In genomic region chr2:38827539-38828145, GRCh38 we compare ENCODE assay signal across 8 cellular contexts. TPM values are rescaled to one million over a fixed set of nuclear protein-coding genes. Genes with fewer than 3 reads are reported as not detected.
DNase-seq lines count a peak whose midpoint lies in the region; ATAC-seq, FAIRE-seq and TF ChIP-seq lines count a peak whose summit lies in the region.
"Not testable (repeated sequence)": the region's sequence is repeated elsewhere in the genome, so short reads cannot be mapped to it uniquely, and the experiment has no call there.

No MANE protein-coding gene starts in this region.

- not testable (repeated sequence) for H3K4me1 ChIP-seq in A673 (ENCODE audit: insufficient read depth, low read length, poor library complexity, severe bottlenecking); SJCRH30; GM12878 (ENCODE audit: control insufficient read depth, insufficient read depth, low read length); foreskin keratinocyte

- TF ChIP-seq POLR2A in NB4 (IDR thresholded peaks at IDR 0.05; ENCODE audit: extremely low read depth, insufficient read length); GM12878 (IDR thresholded peaks at IDR 0.05; ENCODE audit: low read depth, low read length): not testable (repeated sequence)

- not testable (repeated sequence) for H2AFZ ChIP-seq in GM12878 (ENCODE audit: control insufficient read depth, low read depth, low read length)

- peak; percentile 47 for ATAC-seq in HG02678 (IDR thresholded peaks at IDR 0.05; ENCODE audit: unreplicated experiment)
- ATAC-seq in GM12878 = not testable (repeated sequence)
- peak; percentile 74 for ATAC-seq in foreskin keratinocyte

- H3K79me2 ChIP-seq in GM12878 (ENCODE audit: control insufficient read depth, insufficient read depth, low read length) = not testable (repeated sequence)

- SMC1A ChIA-PET in GM12878 (lab: Charles Lee; ENCODE audit: uncharacterized antibody, unreplicated experiment) = interaction anchor here (1.0 to 1.4 kb wide), 2 partner anchors 8 to 14 kb away, joined by 3 read pairs; no protein-coding TSS in a partner anchor

- not testable (repeated sequence) for H3K27me3 Mint-ChIP-seq in nephron progenitor cell (ENCODE audit: low read depth, poor library complexity)

- RAD21 ChIA-PET in GM12878 (lab: Charles Lee; ENCODE audit: unreplicated experiment) = not testable (repeated sequence)

- WGBS in GM12878 (ENCODE audit: insufficient coverage, insufficient replicate concordance, low lambda C conversion rate, missing lambda C conversion rate) = 40% methylated on average over 10 of the region's 10 CpGs

- intact Hi-C loops in A673 (cut with micrococcal nuclease; ENCODE audit: unreplicated experiment) = loop anchor here (5.0 kb wide), 1 partner anchor 80 kb away; no protein-coding TSS in a partner anchor
- intact Hi-C loops in GM12878 (cut with micrococcal nuclease; ENCODE audit: unreplicated experiment) = not testable (repeated sequence)

- H3K4me3 ChIP-seq in A673 (ENCODE audit: low read depth, low read length, poor library complexity, severe bottlenecking); NB4 (ENCODE audit: low read depth, low read length); SJCRH30; GM12878: not testable (repeated sequence)

- TF ChIP-seq CTCF in A673 (conservative IDR thresholded peaks at IDR 0.05; ENCODE audit: low read depth, low read length); NB4 (IDR thresholded peaks at IDR 0.05; ENCODE audit: low read depth, low read length); GM12878 (IDR thresholded peaks at IDR 0.05 in 2 of 3, conservative IDR thresholded peaks at IDR 0.05 in 1 of 3; ENCODE audit: control insufficient read depth in 2 of 3, extremely low read depth in 1 of 3, insufficient read depth in 1 of 3, low read depth in 3 of 3, low read length in 3 of 3); foreskin keratinocyte (conservative IDR thresholded peaks at IDR 0.05); nephron progenitor cell (IDR thresholded peaks at IDR 0.05): not testable (repeated sequence)

- H3K4me2 ChIP-seq in GM12878 (ENCODE audit: control insufficient read depth, insufficient read depth) = not testable (repeated sequence)

- in situ Hi-C loops in GM12878 (cut with MboI) = not testable (repeated sequence)

- H3K27ac Mint-ChIP-seq in nephron progenitor cell = peak overlapping the region; percentile 61

- not testable (repeated sequence) for FAIRE-seq in GM12878 (lab: Jason Lieb, UNC)

- H3K9ac ChIP-seq in GM12878 (ENCODE audit: control insufficient read depth, insufficient read depth, low read length) = not testable (repeated sequence)

- peaks cover 17% of the 10 kb centered on the region for H3K36me3 ChIP-seq in A673 (ENCODE audit: insufficient read depth, low read length, poor library complexity, severe bottlenecking)
- peaks cover 47% of the 10 kb centered on the region for H3K36me3 ChIP-seq in SJCRH30
- not testable (repeated sequence) for H3K36me3 ChIP-seq in GM12878 (ENCODE audit: control insufficient read depth in 2 of 2, insufficient read depth in 2 of 2, low read length in 1 of 2)

- POLR2A ChIA-PET in A673 (lab: Charles Lee; ENCODE audit: low non-redundant PET); GM12878 (lab: Charles Lee): not testable (repeated sequence)

- DNase-seq in A673 (ENCODE audit: low spot score) (peak; percentile 77), GDM1 (lab: John Stamatoyannopoulos, UW) (peak; percentile 31), NB4 (ENCODE audit: low read depth) (peak; percentile 59), SJCRH30 (peak; percentile 8 to 20), foreskin keratinocyte (peak; percentile 61 to 84)
- DNase-seq in GM12878 (ENCODE audit: low read depth, low spot score); nephron progenitor cell: not testable (repeated sequence)

- H3K4me1 Mint-ChIP-seq in nephron progenitor cell = not testable (repeated sequence)

- not testable (repeated sequence) for H3K9me3 Mint-ChIP-seq in nephron progenitor cell

- not testable (repeated sequence) for H3K27me3 ChIP-seq in A673 (replicated peaks; ENCODE audit: insufficient read depth, low read depth, low read length, poor library complexity); SJCRH30; GM12878 (replicated peaks in 1 of 2; ENCODE audit: control insufficient read depth in 2 of 2, insufficient read depth in 2 of 2, low read length in 1 of 2); foreskin keratinocyte

- not testable (repeated sequence) for H3K9me3 ChIP-seq in A673 (ENCODE audit: low read depth, low read length, poor library complexity, severe bottlenecking); SJCRH30 (replicated peaks); GM12878 (replicated peaks; ENCODE audit: control insufficient read depth, insufficient read depth, low read length)

- TF ChIP-seq RAD21 in GM12878 (IDR thresholded peaks at IDR 0.05; ENCODE audit: insufficient read depth, low read depth, low read length) = not testable (repeated sequence)

- BruUV-seq in A673 (replicated peaks; lab: Mats Ljungman, UMichigan) = TSS peak; percentile 88
- BruUV-seq in GM12878 (replicated peaks; lab: Mats Ljungman, UMichigan) = not testable (repeated sequence)

- peak overlapping the region; percentile 74 for H3K27ac ChIP-seq in A673 (ENCODE audit: low read depth, low read length, poor library complexity, severe bottlenecking)
- peak overlapping the region; percentile 5; the same call in 1 of the 2 replicates for H3K27ac ChIP-seq in SJCRH30
- H3K27ac ChIP-seq in GM12878 (ENCODE audit: control insufficient read depth, insufficient read depth) = not testable (repeated sequence)
- H3K27ac ChIP-seq in foreskin keratinocyte = peak overlapping the region; percentile 81

- CTCF ChIA-PET in A673 (lab: Charles Lee) = not testable (repeated sequence)
- CTCF ChIA-PET in GM12878 (lab: Yijun Ruan, JAX) = interaction anchor here (0.6 kb wide), 1 partner anchor 9 kb away, joined by 3 read pairs; no protein-coding TSS in a partner anchor

- not testable (repeated sequence) for H3K4me3 Mint-ChIP-seq in nephron progenitor cell

- not testable (repeated sequence) for H4K20me1 ChIP-seq in GM12878 (ENCODE audit: control insufficient read depth, insufficient read depth)

- H3K36me3 Mint-ChIP-seq in nephron progenitor cell (ENCODE audit: low read depth) = peaks cover 62% of the 10 kb centered on the region

- not testable (repeated sequence) for TF ChIP-seq EP300 in GM12878 (IDR thresholded peaks at IDR 0.05; ENCODE audit: borderline replicate concordance in 1 of 2, control insufficient read depth in 1 of 2, low read depth in 2 of 2, low read length in 2 of 2)

RNA-seq across cellular contexts. Expression of gene DHX57, which starts 48.1 kb away (rescaled TPM):
- total RNA-seq in A673 (2021) (30.6 and 33.2 TPM in 2 replicates), GM12878 (2014; rRNA removed) (12.5 and 13.2 TPM in 2 replicates), GM12878 (2014; rRNA removed; fragmentation: Illumina TruSeq; extraction: Trizol) (17.9 and 18.0 TPM in 2 replicates), GM12878 (2021) (13.7 and 15.8 TPM in 2 replicates), foreskin keratinocyte (26.1 and 26.6 TPM in 2 replicates)
- 32.6 and 33.0 TPM in 2 replicates for total RNA-seq in SJCRH30 (2014; rRNA removed; shearing (Covaris generic))
- 33.8 and 35.2 TPM in 2 replicates for total RNA-seq in GM12878 (2013; cell fraction: nucleolus; rRNA removed)
- 7.1 TPM for polyA plus RNA-seq in GM12878 (2011; ENCODE audit: low read depth)
- polyA plus RNA-seq in GM12878 (2011; rRNA removed) (16.2 and 17.5 TPM in 2 replicates), GM12878 (2014; fragmentation: Illumina TruSeq; extraction: Trizol) (15.8 and 20.9 TPM in 2 replicates), GM12878 (2014; fragmentation: Nextera tagmentation; extraction: Ambion mirVana) (1 to 10 TPM; 6.5 to 7.1 TPM), GM12878 (2014; rRNA removed) (9.3 and 10.4 TPM in 2 replicates), GM12878 (2016; fragmentation: Nextera tagmentation; extraction: Ambion mirVana) (10 to 100 TPM; 16.5 to 18.0 TPM), foreskin keratinocyte (11.7 and 12.6 TPM in 2 replicates)
- 7.9 and 8.5 TPM in 2 replicates for polyA plus RNA-seq in GM12878 (2011; cell fraction: cytosol; rRNA removed)
- 11.0 and 12.5 TPM in 2 replicates for polyA plus RNA-seq in GM12878 (2011; cell fraction: nucleus; rRNA removed)
- 7.7 and 12.7 TPM in 2 replicates for polyA plus RNA-seq in GM12878 (2012)
- polyA minus RNA-seq in GM12878 (2011; rRNA and poly(A)+ RNA removed) = 22.1 and 25.5 TPM in 2 replicates
- 7.9 and 13.1 TPM in 2 replicates for polyA minus RNA-seq in GM12878 (2011; cell fraction: cytosol; rRNA and poly(A)+ RNA removed)
- polyA minus RNA-seq in GM12878 (2011; cell fraction: nucleus; rRNA and poly(A)+ RNA removed) = 6.4 and 10.9 TPM in 2 replicates

RNA-seq across cellular contexts. Expression of gene MORN2, which starts 48.1 kb away (rescaled TPM):
- total RNA-seq in A673 (2021) (26.0 and 29.0 TPM in 2 replicates), GM12878 (2014; rRNA removed) (2.8 and 4.4 TPM in 2 replicates), GM12878 (2014; rRNA removed; fragmentation: Illumina TruSeq; extraction: Trizol) (7.6 and 8.4 TPM in 2 replicates), GM12878 (2021) (2.3 and 3.5 TPM in 2 replicates), foreskin keratinocyte (17.3 and 20.5 TPM in 2 replicates)
- total RNA-seq in SJCRH30 (2014; rRNA removed; shearing (Covaris generic)) = 16.7 and 18.2 TPM in 2 replicates
- 1.6 TPM in 1 of 2 replicates, not detected in the other for total RNA-seq in GM12878 (2013; cell fraction: nucleolus; rRNA removed)
- polyA plus RNA-seq in GM12878 (2011; ENCODE audit: low read depth) = 7.1 TPM
- polyA plus RNA-seq in GM12878 (2011; rRNA removed) (6.8 and 12.2 TPM in 2 replicates), GM12878 (2014; fragmentation: Illumina TruSeq; extraction: Trizol) (7.6 and 9.1 TPM in 2 replicates), GM12878 (2014; fragmentation: Nextera tagmentation; extraction: Ambion mirVana) (10 to 100 TPM; 18.7 to 19.2 TPM), GM12878 (2014; rRNA removed) (4.5 and 7.6 TPM in 2 replicates), GM12878 (2016; fragmentation: Nextera tagmentation; extraction: Ambion mirVana) (10 to 100 TPM; 19.0 to 26.9 TPM), foreskin keratinocyte (26.0 and 27.3 TPM in 2 replicates)
- polyA plus RNA-seq in GM12878 (2011; cell fraction: cytosol; rRNA removed) = 2.3 and 2.8 TPM in 2 replicates
- 1.7 and 2.1 TPM in 2 replicates for polyA plus RNA-seq in GM12878 (2011; cell fraction: nucleus; rRNA removed)
- polyA plus RNA-seq in GM12878 (2012) = 7.3 and 12.1 TPM in 2 replicates
- polyA minus RNA-seq in GM12878 (2011; rRNA and poly(A)+ RNA removed) = 1.9 and 2.2 TPM in 2 replicates
- polyA minus RNA-seq in GM12878 (2011; cell fraction: cytosol; rRNA and poly(A)+ RNA removed) = 1.5 and 2.1 TPM in 2 replicates
- not detected in 2 replicates for polyA minus RNA-seq in GM12878 (2011; cell fraction: nucleus; rRNA and poly(A)+ RNA removed)

RNA-seq across cellular contexts. Expression of gene GEMIN6, which starts 49.6 kb away (rescaled TPM):
- total RNA-seq in A673 (2021) = 27.9 and 31.1 TPM in 2 replicates
- 25.5 and 29.4 TPM in 2 replicates for total RNA-seq in SJCRH30 (2014; rRNA removed; shearing (Covaris generic))
- total RNA-seq in GM12878 (2013; cell fraction: nucleolus; rRNA removed) = 3.4 and 4.3 TPM in 2 replicates
- total RNA-seq in GM12878 (2014; rRNA removed) = 14.2 and 16.6 TPM in 2 replicates
- total RNA-seq in GM12878 (2014; rRNA removed; fragmentation: Illumina TruSeq; extraction: Trizol) = 23.8 and 24.1 TPM in 2 replicates
- 22.1 and 22.9 TPM in 2 replicates for total RNA-seq in GM12878 (2021)
- polyA plus RNA-seq in GM12878 (2011; ENCODE audit: low read depth) = 4.8 TPM
- 28.4 and 38.0 TPM in 2 replicates for polyA plus RNA-seq in GM12878 (2011; rRNA removed)
- polyA plus RNA-seq in GM12878 (2011; cell fraction: cytosol; rRNA removed) = 10.4 and 12.1 TPM in 2 replicates
- 6.0 and 6.3 TPM in 2 replicates for polyA plus RNA-seq in GM12878 (2011; cell fraction: nucleus; rRNA removed)
- polyA plus RNA-seq in GM12878 (2012) = 7.9 and 11.0 TPM in 2 replicates
- 16.6 and 25.6 TPM in 2 replicates for polyA plus RNA-seq in GM12878 (2014; fragmentation: Illumina TruSeq; extraction: Trizol)
- 10 to 100 TPM; 63.4 to 67.6 TPM for polyA plus RNA-seq in GM12878 (2014; fragmentation: Nextera tagmentation; extraction: Ambion mirVana)
- polyA plus RNA-seq in GM12878 (2014; rRNA removed) = 16.3 and 16.6 TPM in 2 replicates
- 10 to 100 TPM; 31.7 to 40.3 TPM for polyA plus RNA-seq in GM12878 (2016; fragmentation: Nextera tagmentation; extraction: Ambion mirVana)
- 3.9 and 5.3 TPM in 2 replicates for polyA minus RNA-seq in GM12878 (2011; rRNA and poly(A)+ RNA removed)
- polyA minus RNA-seq in GM12878 (2011; cell fraction: cytosol; rRNA and poly(A)+ RNA removed) = 2.9 and 3.3 TPM in 2 replicates
- polyA minus RNA-seq in GM12878 (2011; cell fraction: nucleus; rRNA and poly(A)+ RNA removed) = 1.2 and 2.1 TPM in 2 replicates
- 21.4 and 22.6 TPM in 2 replicates for total RNA-seq in foreskin keratinocyte
- 24.1 and 32.0 TPM in 2 replicates for polyA plus RNA-seq in foreskin keratinocyte
